ENCODE assay signal across 10 cellular contexts in genomic region chr19:45069056-45069455, GRCh38. TPM values are rescaled to one million over a fixed set of nuclear protein-coding genes. Genes with fewer than 3 reads are reported as not detected.
DNase-seq lines count a peak whose midpoint lies in the region; ATAC-seq and TF ChIP-seq lines count a peak whose summit lies in the region.
"Had no signal": no experiment of that assay in that cellular context is flagged by ENCODE, and none has a peak within 500 bp of the region (broad histone marks: within the 10 kb centered on the region; RNA-seq: fewer than 3 reads in every experiment).

No MANE protein-coding gene starts in this region.

- H3K4me3 Mint-ChIP-seq in GM23338, result no peak overlapping the region
- no peak overlapping the region for H3K4me3 Mint-ChIP-seq in CD8-positive, alpha-beta T cell

- POLR2A ChIA-PET in CD8-positive, alpha-beta T cell (lab: Charles Lee), result no interaction called here

- no peaks in the 10 kb centered on the region for H3K9me2 ChIP-seq in GM23338 (ENCODE audit: insufficient read depth)

- H3K4me1 Mint-ChIP-seq in GM23338, result peaks cover 4% of the 10 kb centered on the region; the same call in 2 of the 3 replicates
- no peaks in the 10 kb centered on the region for H3K4me1 Mint-ChIP-seq in CD8-positive, alpha-beta T cell (ENCODE audit: low read depth)

- H3K4me3 ChIP-seq in GM23338, result no peak overlapping the region
- H3K4me3 ChIP-seq in SJCRH30, result no peak overlapping the region
- no peak overlapping the region for H3K4me3 ChIP-seq in esophagus (ENCODE audit: low read depth in 1 of 2, low read length in 2 of 2)
- H3K4me3 ChIP-seq in CD8-positive, alpha-beta T cell (ENCODE audit: low read depth, low read length), result no peak overlapping the region

- DNase-seq in GM23338 (ENCODE audit: low spot score), result peak; percentile 65
- peak; percentile 23 to 27 for DNase-seq in SJCRH30
- DNase-seq in sciatic nerve (ENCODE audit: low spot score), result no peak
- DNase-seq in HCEC 1CT, result no peak
- DNase-seq in Ammon's horn (ENCODE audit: low spot score), result no peak
- DNase-seq in CD8-positive, alpha-beta T cell, result no peak
- DNase-seq: hippocampal formation; NCI-H1048; stimulated activated CD4-positive, alpha-beta T cell treated with anti-CD3 and anti-CD28 coated beads, Interleukin-2, amount 100 ng/mL, for 24 hours had no signal

- H3K79me2 ChIP-seq in GM23338 (replicated peaks; ENCODE audit: insufficient read depth), result peaks cover 20% of the 10 kb centered on the region

- H3K9me3 Mint-ChIP-seq in GM23338, result no peaks in the 10 kb centered on the region
- H3K9me3 Mint-ChIP-seq in CD8-positive, alpha-beta T cell, result no peaks in the 10 kb centered on the region

- H3K36me3 ChIP-seq in GM23338 (ENCODE audit: insufficient read depth) (peaks cover 8% of the 10 kb centered on the region; the same call in 1 of the 2 replicates), SJCRH30 (peaks cover 21% of the 10 kb centered on the region; the same call in 1 of the 2 replicates), esophagus (ENCODE audit: control insufficient read depth in 2 of 2, insufficient read depth in 2 of 2, low read length in 1 of 2) (peaks cover 4 to 62% of the 10 kb centered on the region in 2 donors)
- H3K36me3 ChIP-seq in CD8-positive, alpha-beta T cell (ENCODE audit: insufficient read depth, low read length), result peaks cover 29% of the 10 kb centered on the region

- peak overlapping the region; percentile 67; the same call in 1 of the 2 replicates for H3K27ac Mint-ChIP-seq in GM23338
- H3K27ac Mint-ChIP-seq in CD8-positive, alpha-beta T cell, result no peak overlapping the region

- peak; percentile 85 for ATAC-seq in GM23338
- peak; percentile 49 for ATAC-seq in sciatic nerve
- ATAC-seq in CD8-positive, alpha-beta T cell, result no peak

- H3K27ac ChIP-seq in GM23338 (ENCODE audit: low read depth) (0 out of 2 replicates have a peak overlapping the region, but pooled peaks have one; percentile 59), SJCRH30 (no peak overlapping the region), esophagus (ENCODE audit: low read depth in 2 of 2, low read length in 1 of 2) (peak overlapping the region; percentile 60 to 76)
- H3K27ac ChIP-seq in CD8-positive, alpha-beta T cell (ENCODE audit: low read depth, low read length), result no peak overlapping the region

- no peak overlapping the region for H2AFZ ChIP-seq in GM23338

- CTCF ChIA-PET in CD8-positive, alpha-beta T cell (lab: Charles Lee), result no interaction called here

- no peaks in the 10 kb centered on the region for H3K27me3 ChIP-seq in GM23338 (ENCODE audit: insufficient read depth)
- no peaks in the 10 kb centered on the region for H3K27me3 ChIP-seq in SJCRH30
- H3K27me3 ChIP-seq in esophagus (ENCODE audit: control insufficient read depth in 1 of 2, insufficient read depth in 2 of 2, low read length in 2 of 2), result no peaks in the 10 kb centered on the region
- H3K27me3 ChIP-seq in CD8-positive, alpha-beta T cell (ENCODE audit: insufficient read depth, low read length), result no peaks in the 10 kb centered on the region

- H3K36me3 Mint-ChIP-seq in GM23338 (ENCODE audit: low read depth), result peaks cover 50% of the 10 kb centered on the region
- peaks cover 60% of the 10 kb centered on the region for H3K36me3 Mint-ChIP-seq in CD8-positive, alpha-beta T cell

- no peak for TF ChIP-seq CTCF in GM23338 (conservative IDR thresholded peaks at IDR 0.05; ENCODE audit: low read depth in 2 of 2)
- no peak for TF ChIP-seq CTCF in CD8-positive, alpha-beta T cell (IDR thresholded peaks at IDR 0.05)

- H3F3A ChIP-seq in GM23338 (replicated peaks; ENCODE audit: low read depth), result peaks cover 6% of the 10 kb centered on the region; the same call in 1 of the 2 replicates

- H3K9me3 ChIP-seq in SJCRH30 (replicated peaks), result no peaks in the 10 kb centered on the region
- no peaks in the 10 kb centered on the region for H3K9me3 ChIP-seq in esophagus (ENCODE audit: control insufficient read depth in 2 of 2, insufficient read depth in 1 of 2, low read depth in 1 of 2, low read length in 1 of 2)
- no peaks in the 10 kb centered on the region for H3K9me3 ChIP-seq in CD8-positive, alpha-beta T cell (ENCODE audit: low read length)

- H3K4me2 ChIP-seq in GM23338, result no peak overlapping the region

- intact Hi-C loops in sciatic nerve (cut with DNase I), result no loop called here
- intact Hi-C loops in CD8-positive, alpha-beta T cell (cut with DNase I, micrococcal nuclease), result no loop called here

- no peaks in the 10 kb centered on the region for H3K4me1 ChIP-seq in GM23338 (ENCODE audit: insufficient read depth)
- no peaks in the 10 kb centered on the region for H3K4me1 ChIP-seq in SJCRH30
- peaks cover 0 to 35% of the 10 kb centered on the region in 2 donors for H3K4me1 ChIP-seq in esophagus (ENCODE audit: control insufficient read depth in 2 of 2, insufficient read depth in 2 of 2, low read length in 1 of 2)
- H3K4me1 ChIP-seq in CD8-positive, alpha-beta T cell (ENCODE audit: insufficient read depth, low read length), result no peaks in the 10 kb centered on the region

- WGBS in esophagus, 2 donors, result 53 to 54% methylated on average over 13 of the region's 13 CpGs

- H3K27me3 Mint-ChIP-seq in GM23338 (ENCODE audit: insufficient read depth, low read depth, poor library complexity), result peaks cover 18% of the 10 kb centered on the region
- H3K27me3 Mint-ChIP-seq in CD8-positive, alpha-beta T cell (ENCODE audit: low read depth), result no peaks in the 10 kb centered on the region

- peaks cover 10% of the 10 kb centered on the region for H4K20me1 ChIP-seq in GM23338 (replicated peaks; ENCODE audit: insufficient read depth)

RNA-seq across cellular contexts. Expression of gene ZNF296, which starts 7.2 kb away (rescaled TPM):
- 10.3 and 13.4 TPM in 2 replicates for total RNA-seq in GM23338 (2014; rRNA removed; shearing (Covaris generic))
- 16.5 and 18.6 TPM in 2 replicates for polyA plus RNA-seq in GM23338 (2016; fragmentation: Nextera tagmentation; extraction: Ambion mirVana)
- total RNA-seq in SJCRH30 (2014; rRNA removed; shearing (Covaris generic)), result not detected in 2 replicates
- 10 to 100 TPM in 1 of 2 donors, 1 to 10 TPM in 1; 7.6 to 14.5 TPM for polyA plus RNA-seq in esophagus
- total RNA-seq in sciatic nerve, result 0.45 TPM
- 1 to 10 TPM; 2.6 to 3.4 TPM for total RNA-seq in CD8-positive, alpha-beta T cell

RNA-seq across cellular contexts. Expression of gene GEMIN7, which starts 10.0 kb away (rescaled TPM):
- total RNA-seq in GM23338 (2014; rRNA removed; shearing (Covaris generic)), result 49.6 and 52.6 TPM in 2 replicates
- polyA plus RNA-seq in GM23338 (2016; fragmentation: Nextera tagmentation; extraction: Ambion mirVana) (90.5 and 91.6 TPM in 2 replicates), esophagus (10 to 100 TPM; 20.7 to 21.3 TPM)
- 37.3 and 37.9 TPM in 2 replicates for total RNA-seq in SJCRH30 (2014; rRNA removed; shearing (Covaris generic))
- total RNA-seq in sciatic nerve, result 8.8 TPM
- 1 to 10 TPM; 7.2 to 7.7 TPM for total RNA-seq in CD8-positive, alpha-beta T cell

RNA-seq across cellular contexts. Expression of gene PPP1R37, which starts 23.9 kb away (rescaled TPM):
- 33.3 and 47.2 TPM in 2 replicates for total RNA-seq in GM23338 (2014; rRNA removed; shearing (Covaris generic))
- polyA plus RNA-seq in GM23338 (2016; fragmentation: Nextera tagmentation; extraction: Ambion mirVana) (6.9 and 7.8 TPM in 2 replicates), esophagus (10 to 100 TPM; 17.5 to 43.1 TPM)
- total RNA-seq in SJCRH30 (2014; rRNA removed; shearing (Covaris generic)), result 19.4 and 20.0 TPM in 2 replicates
- 19.3 TPM for total RNA-seq in sciatic nerve
- total RNA-seq in CD8-positive, alpha-beta T cell, result 10 to 100 TPM; 19.3 to 19.9 TPM

RNA-seq across cellular contexts. Expression of gene CLASRP, which starts 30.2 kb away (rescaled TPM):
- total RNA-seq in GM23338 (2014; rRNA removed; shearing (Covaris generic)), result 78.7 and 92.3 TPM in 2 replicates
- 26.5 and 27.1 TPM in 2 replicates for polyA plus RNA-seq in GM23338 (2016; fragmentation: Nextera tagmentation; extraction: Ambion mirVana)
- total RNA-seq in SJCRH30 (2014; rRNA removed; shearing (Covaris generic)), result 26.4 and 39.8 TPM in 2 replicates
- polyA plus RNA-seq in esophagus, result 100 to 1,000 TPM in 1 of 2 donors, 10 to 100 TPM in 1; 42.6 to 132 TPM
- total RNA-seq in sciatic nerve, result 109 TPM
- 100 to 1,000 TPM; 144 to 153 TPM for total RNA-seq in CD8-positive, alpha-beta T cell

Comparison
In these comparisons a context has a peak if more than half of its experiments do, and no peak if none do; other contexts are left out.
1. DNase-seq: peak in GM23338 (single experiment) and SJCRH30 (2 of 2); none in sciatic nerve (single experiment), HCEC 1CT (single experiment), Ammon's horn (single experiment) and CD8-positive, alpha-beta T cell (0 of 7).
2. H3K27ac ChIP-seq: peak in GM23338 (single experiment) and esophagus (2 of 2); none in SJCRH30 (single experiment) and CD8-positive, alpha-beta T cell (single experiment).